ENCODE assay signal across 10 cellular contexts in the genomic region with DNA sequence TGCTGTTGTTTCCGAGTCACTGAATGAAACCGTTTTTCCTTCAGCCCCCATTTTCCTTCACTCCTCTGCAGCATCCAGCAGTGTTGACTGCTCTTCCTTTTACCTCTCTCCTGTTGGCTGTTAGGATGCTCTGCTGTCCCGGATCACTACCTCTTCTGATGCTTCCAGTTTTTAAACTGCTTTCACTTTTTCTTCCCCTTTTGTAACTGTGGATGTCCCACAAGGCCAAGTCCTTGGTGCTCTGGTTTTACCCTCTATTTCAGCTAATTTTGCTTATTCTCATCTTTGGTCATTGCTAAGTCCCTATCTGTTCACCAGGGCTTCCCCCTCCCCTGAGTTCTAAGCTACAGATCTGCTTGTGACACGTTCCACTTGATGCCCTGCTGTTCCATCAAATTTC. TPM values are rescaled to one million over a fixed set of nuclear protein-coding genes. Genes with fewer than 3 reads are reported as not detected.
DNase-seq lines count a peak whose midpoint lies in the region; ATAC-seq and TF ChIP-seq lines count a peak whose summit lies in the region.
"Had no signal": no experiment of that assay in that cellular context is flagged by ENCODE, and none has a peak within 500 bp of the region (broad histone marks: within the 10 kb centered on the region; RNA-seq: fewer than 3 reads in every experiment).

No MANE protein-coding gene starts in this region.

- DNase-seq in SIG-M5 treated with dmso at 0.1 percent for 504 hours (lab: John Stamatoyannopoulos, UW; ENCODE audit: unreplicated experiment) (peak; percentile 73), SIG-M5 (lab: John Stamatoyannopoulos, UW) (no peak), upper lobe of right lung (no peak), superior temporal gyrus (ENCODE audit: extremely low spot score) (no peak), COLO829 (ENCODE audit: low spot score) (no peak), NCI-H128 (lab: John Stamatoyannopoulos, UW; ENCODE audit: unreplicated experiment) (no peak)
- DNase-seq: stimulated activated CD4-positive, alpha-beta T cell treated with anti-CD3 and anti-CD28 coated beads, Interleukin-4, amount 100 ng/mL, for 1 hour had no signal

- no peaks in the 10 kb centered on the region for H3K9me3 ChIP-seq in upper lobe of right lung

- H3K27ac ChIP-seq in upper lobe of right lung, result no peak overlapping the region
- H3K27ac ChIP-seq: 22Rv1 had no signal

- ATAC-seq in HG02763 (IDR thresholded peaks at IDR 0.05; ENCODE audit: unreplicated experiment), result peak; percentile 86
- ATAC-seq in HG03575 (IDR thresholded peaks at IDR 0.05; ENCODE audit: extremely low read depth, insufficient number of reproducible peaks, low FRiP score, unreplicated experiment), result peak; percentile 96
- peak; percentile 73 for ATAC-seq in upper lobe of right lung

- peaks cover 5% of the 10 kb centered on the region for H3K36me3 ChIP-seq in upper lobe of right lung

- H3K4me1 ChIP-seq in upper lobe of right lung, result no peaks in the 10 kb centered on the region

- H3K4me3 ChIP-seq in upper lobe of right lung, result no peak overlapping the region

- intact Hi-C loops in upper lobe of right lung (cut with DNase I), result no loop called here

- no peak for TF ChIP-seq CTCF in upper lobe of right lung (IDR thresholded peaks at IDR 0.05)

- no peaks in the 10 kb centered on the region for H3K27me3 ChIP-seq in upper lobe of right lung

RNA-seq across cellular contexts. Expression of a gene that starts 39.4 kb away (rescaled TPM):
- total RNA-seq in upper lobe of right lung, result 55.5 TPM
